Comparison of ENCODE assay signal across 8 cellular contexts in genomic region chr5:151141535-151141934, GRCh38. TPM values are rescaled to one million over a fixed set of nuclear protein-coding genes. Genes with fewer than 3 reads are reported as not detected.
DNase-seq lines count a peak whose midpoint lies in the region; ATAC-seq and TF ChIP-seq lines count a peak whose summit lies in the region.

No MANE protein-coding gene starts in this region.

- H3K4me1 ChIP-seq in NT2/D1 (ENCODE audit: insufficient read depth, insufficient read length) (peaks cover 12% of the 10 kb centered on the region), ascending aorta (peaks cover 0 to 34% of the 10 kb centered on the region in 2 donors)
- H3K4me1 ChIP-seq in naive thymus-derived CD4-positive, alpha-beta T cell (ENCODE audit: control insufficient read depth in 2 of 2, insufficient read depth in 2 of 2, low read length in 2 of 2), result peaks cover 85 to 88% of the 10 kb centered on the region in 2 donors

- POLR2A ChIA-PET in naive thymus-derived CD4-positive, alpha-beta T cell (lab: Charles Lee), result interaction anchor here (0.7 to 33.3 kb wide), 8 partner anchors 6 to 350 kb away, joined by 3 to 760 read pairs (median 5); partner anchors contain the start of genes ANXA6 and CCDC69

- H3K4me3 ChIP-seq in GM08714 (ENCODE audit: low read length) (peak overlapping the region; percentile 47; the same call in 1 of the 2 replicates), NT2/D1 (ENCODE audit: insufficient read length, low read depth) (no peak overlapping the region), ascending aorta (peak overlapping the region in 1 of 2 donors; percentile 26)
- peak overlapping the region; percentile 44 for H3K4me3 ChIP-seq in naive thymus-derived CD4-positive, alpha-beta T cell (ENCODE audit: low read length)

- H3K27ac Mint-ChIP-seq in naive thymus-derived CD4-positive, alpha-beta T cell, result peak overlapping the region; percentile 81 to 99 (median 92)

- H3K9ac ChIP-seq in NT2/D1 (ENCODE audit: insufficient read length, low read depth), result peak overlapping the region; percentile 42

- intact Hi-C loops in ascending aorta (cut with DNase I), result no loop called here
- intact Hi-C loops in naive thymus-derived CD4-positive, alpha-beta T cell (cut with micrococcal nuclease), result loop anchor here (1.0 to 2.0 kb wide), 4 partner anchors 9 to 15 kb away; no protein-coding TSS in a partner anchor

- no peak for TF ChIP-seq CTCF in ascending aorta (IDR thresholded peaks at IDR 0.05)

- peaks cover 26 to 66% (median 58%) of the 10 kb centered on the region in 5 donors for H3K36me3 Mint-ChIP-seq in naive thymus-derived CD4-positive, alpha-beta T cell

- no peaks in the 10 kb centered on the region for H3K9me3 Mint-ChIP-seq in naive thymus-derived CD4-positive, alpha-beta T cell

- H3K27me3 Mint-ChIP-seq in naive thymus-derived CD4-positive, alpha-beta T cell, result no peaks in the 10 kb centered on the region

- H3K9me3 ChIP-seq in NT2/D1 (ENCODE audit: insufficient read depth, low read length) (no peaks in the 10 kb centered on the region), ascending aorta (no peaks in the 10 kb centered on the region)
- no peaks in the 10 kb centered on the region for H3K9me3 ChIP-seq in naive thymus-derived CD4-positive, alpha-beta T cell (ENCODE audit: control insufficient read depth in 2 of 3, low read length in 3 of 3)

- peak overlapping the region; percentile 19 to 53 for H3K27ac ChIP-seq in ascending aorta
- H3K27ac ChIP-seq in naive thymus-derived CD4-positive, alpha-beta T cell (ENCODE audit: low read depth, low read length), result peak overlapping the region; percentile 67

- H3K4me3 Mint-ChIP-seq in naive thymus-derived CD4-positive, alpha-beta T cell, result peak overlapping the region; percentile 68 to 96 (median 88)

- H3K27me3 ChIP-seq in NT2/D1 (ENCODE audit: insufficient read depth, insufficient read length), result no peaks in the 10 kb centered on the region
- no peaks in the 10 kb centered on the region for H3K27me3 ChIP-seq in ascending aorta
- no peaks in the 10 kb centered on the region for H3K27me3 ChIP-seq in naive thymus-derived CD4-positive, alpha-beta T cell (ENCODE audit: control insufficient read depth in 2 of 2, insufficient read depth in 2 of 2, low read length in 2 of 2)

- CTCF ChIA-PET in naive thymus-derived CD4-positive, alpha-beta T cell (lab: Charles Lee), result interaction anchor here (0.6 to 6.9 kb wide), 12 partner anchors 9 to 1919 kb away, joined by 3 to 86 read pairs (median 7); partner anchors contain the start of gene ANXA6

- peaks cover 82% of the 10 kb centered on the region for H3K36me3 ChIP-seq in NT2/D1 (ENCODE audit: insufficient read depth, insufficient read length, low read length)
- peaks cover 42 to 64% of the 10 kb centered on the region in 2 donors for H3K36me3 ChIP-seq in ascending aorta
- H3K36me3 ChIP-seq in naive thymus-derived CD4-positive, alpha-beta T cell (ENCODE audit: control insufficient read depth in 2 of 3, insufficient read depth in 3 of 3, low read length in 3 of 3), result peaks cover 20 to 58% (median 31%) of the 10 kb centered on the region in 3 experiments

- DNase-seq in NT2/D1 (ENCODE audit: low read depth, low spot score) (no peak), ascending aorta (ENCODE audit: low spot score in 2 of 2) (no peak), NCI-H1694 (lab: John Stamatoyannopoulos, UW) (no peak), putamen (ENCODE audit: low spot score) (no peak), NCI-H2107 (lab: John Stamatoyannopoulos, UW) (no peak)
- DNase-seq in naive thymus-derived CD4-positive, alpha-beta T cell, result peak in 7 of 9 donors; percentile 39 to 62 (median 53)

- peak; percentile 88 for ATAC-seq in GM21723 (IDR thresholded peaks at IDR 0.05; ENCODE audit: unreplicated experiment)
- ATAC-seq in naive thymus-derived CD4-positive, alpha-beta T cell, result peak; percentile 80

- peaks cover 84 to 100% (median 96%) of the 10 kb centered on the region in 7 donors for H3K4me1 Mint-ChIP-seq in naive thymus-derived CD4-positive, alpha-beta T cell

RNA-seq across cellular contexts. Expression of gene ANXA6, which starts 16.0 kb away (rescaled TPM):
- 334 TPM for total RNA-seq in ascending aorta
- total RNA-seq in naive thymus-derived CD4-positive, alpha-beta T cell, result 100 to 1,000 TPM; 212 to 512 (median 272) TPM
- 100 to 1,000 TPM; 272 to 295 TPM for polyA plus RNA-seq in naive thymus-derived CD4-positive, alpha-beta T cell

Comparison
In these comparisons a context has a peak if more than half of its experiments do, and no peak if none do; other contexts are left out.
1. DNase-seq: peak in naive thymus-derived CD4-positive, alpha-beta T cell (7 of 9); none in NT2/D1 (single experiment), ascending aorta (0 of 2), NCI-H1694 (single experiment), putamen (single experiment) and NCI-H2107 (single experiment).